Comparison of ENCODE assay signal across 9 cellular contexts in the genomic region with DNA sequence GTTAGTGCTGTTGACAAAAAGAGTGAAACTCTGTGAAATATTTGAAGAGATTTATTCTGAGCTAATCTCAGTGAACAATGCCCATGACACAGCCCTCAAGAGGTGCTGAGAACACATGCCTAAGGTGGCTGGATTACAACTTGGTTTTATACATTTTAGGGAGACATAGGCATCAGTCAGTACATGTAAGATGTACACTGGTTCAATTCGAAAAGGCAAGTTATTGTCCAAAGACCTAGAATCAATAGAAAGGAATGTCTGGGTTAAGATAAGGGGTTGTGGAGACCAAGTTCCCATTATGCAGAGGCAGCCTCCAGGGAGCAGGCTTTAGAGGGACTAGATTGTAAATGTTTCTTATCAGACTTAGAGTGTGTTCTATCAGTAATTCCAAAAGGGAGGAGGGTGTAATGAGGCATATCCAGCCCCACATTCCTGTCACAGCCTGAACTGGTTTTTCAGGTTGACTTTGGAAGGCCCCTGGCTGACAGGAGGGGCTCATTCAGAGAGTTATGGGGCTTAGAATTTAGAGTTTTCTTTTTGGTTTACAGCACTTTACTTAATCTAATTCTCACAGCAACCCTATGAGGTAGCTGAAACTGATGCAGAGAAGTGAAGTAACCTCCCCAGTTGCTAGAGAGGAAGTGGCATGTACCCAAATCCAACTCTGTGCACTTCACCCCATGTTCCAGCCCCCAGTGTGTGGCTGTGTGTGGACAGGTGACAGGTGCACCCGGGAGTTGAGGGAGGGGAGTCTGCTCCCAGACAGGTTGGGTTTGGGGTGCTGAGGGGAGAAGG. TPM values are rescaled to one million over a fixed set of nuclear protein-coding genes. Genes with fewer than 3 reads are reported as not detected.
A peak's percentile ranks its signal among the peaks of the same experiment; 100 is the strongest.
DNase-seq lines count a peak whose midpoint lies in the region; ATAC-seq and TF ChIP-seq lines count a peak whose summit lies in the region.
"Had no signal": no experiment of that assay in that cellular context is flagged by ENCODE, and none has a peak within 500 bp of the region (broad histone marks: within the 10 kb centered on the region; RNA-seq: fewer than 3 reads in every experiment).

No MANE protein-coding gene starts in this region.

- H3K27ac Mint-ChIP-seq in brain, result peak overlapping the region; percentile 83 to 96 (median 93)
- no peak overlapping the region for H3K27ac Mint-ChIP-seq in activated CD4-positive, alpha-beta memory T cell treated with anti-CD3 and anti-CD28 coated beads for 36 hours

- H3K36me3 ChIP-seq in mucosa of stomach (ENCODE audit: control insufficient read depth, insufficient read depth, low read length), result no peaks in the 10 kb centered on the region
- no peaks in the 10 kb centered on the region for H3K36me3 ChIP-seq in A673 (ENCODE audit: insufficient read depth, low read length, poor library complexity, severe bottlenecking)

- peak overlapping the region; percentile 51 for H3K9ac ChIP-seq in mucosa of stomach (ENCODE audit: low read length)

- peaks cover 34% of the 10 kb centered on the region for H3K4me1 Mint-ChIP-seq in brain
- H3K4me1 Mint-ChIP-seq in activated CD4-positive, alpha-beta memory T cell treated with anti-CD3 and anti-CD28 coated beads for 36 hours (ENCODE audit: low read depth), result no peaks in the 10 kb centered on the region

- H3K4me3 Mint-ChIP-seq in brain, result peak overlapping the region in 3 of 5 experiments; percentile 16 to 40 (median 37)
- H3K4me3 Mint-ChIP-seq in activated CD4-positive, alpha-beta memory T cell treated with anti-CD3 and anti-CD28 coated beads for 36 hours, result no peak overlapping the region

- H3K4me1 ChIP-seq in mucosa of stomach (ENCODE audit: control insufficient read depth, insufficient read depth, low read length), result peaks cover 51% of the 10 kb centered on the region
- H3K4me1 ChIP-seq in A673 (ENCODE audit: insufficient read depth, low read length, poor library complexity, severe bottlenecking), result peaks cover 19% of the 10 kb centered on the region

- peaks cover 6% of the 10 kb centered on the region for H3K27me3 Mint-ChIP-seq in brain
- peaks cover 16% of the 10 kb centered on the region for H3K27me3 Mint-ChIP-seq in activated CD4-positive, alpha-beta memory T cell treated with anti-CD3 and anti-CD28 coated beads for 36 hours

- DNase-seq in NCI-H1694 (lab: John Stamatoyannopoulos, UW) (no peak), DMS153 (lab: John Stamatoyannopoulos, UW) (no peak), A673 (ENCODE audit: low spot score) (no peak)
- no peak for DNase-seq in activated CD4-positive, alpha-beta memory T cell treated with anti-CD3 and anti-CD28 coated beads for 36 hours
- DNase-seq: NCI-H1694 treated with DMSO at 0.1 percent for 48 hours had no signal

- intact Hi-C loops in A673 (cut with micrococcal nuclease; ENCODE audit: unreplicated experiment), result no loop called here
- intact Hi-C loops in activated CD4-positive, alpha-beta memory T cell treated with anti-CD3 and anti-CD28 coated beads for 36 hours (cut with micrococcal nuclease), result no loop called here

- POLR2A ChIA-PET in A673 (lab: Charles Lee; ENCODE audit: low non-redundant PET), result interaction anchor here (0.5 to 0.6 kb wide), 2 partner anchors 18 to 55 kb away, joined by 3 read pairs; no protein-coding TSS in a partner anchor
- POLR2A ChIA-PET in activated CD4-positive, alpha-beta memory T cell treated with anti-CD3 and anti-CD28 coated beads for 36 hours (lab: Charles Lee), result no interaction called here

- peak; percentile 51 for ATAC-seq in HG03139 (IDR thresholded peaks at IDR 0.05; ENCODE audit: unreplicated experiment)

- no TSS peak for BruUV-seq in A673 (replicated peaks; lab: Mats Ljungman, UMichigan)

- peaks cover 0 to 6% (median 3%) of the 10 kb centered on the region in 5 experiments for H3K9me3 Mint-ChIP-seq in brain
- H3K9me3 Mint-ChIP-seq in activated CD4-positive, alpha-beta memory T cell treated with anti-CD3 and anti-CD28 coated beads for 36 hours, result no peaks in the 10 kb centered on the region

- H3K36me3 Mint-ChIP-seq in brain, result no peaks in the 10 kb centered on the region
- H3K36me3 Mint-ChIP-seq in activated CD4-positive, alpha-beta memory T cell treated with anti-CD3 and anti-CD28 coated beads for 36 hours, result no peaks in the 10 kb centered on the region

- H3K9me3 ChIP-seq in mucosa of stomach (ENCODE audit: control insufficient read depth, low read length), result no peaks in the 10 kb centered on the region
- H3K9me3 ChIP-seq in A673 (ENCODE audit: low read depth, low read length, poor library complexity, severe bottlenecking), result no peaks in the 10 kb centered on the region

- H3K27me3 ChIP-seq in mucosa of stomach (ENCODE audit: control insufficient read depth, insufficient read depth, low read length) (no peaks in the 10 kb centered on the region), A673 (replicated peaks; ENCODE audit: insufficient read depth, low read depth, low read length, poor library complexity) (no peaks in the 10 kb centered on the region)

- H3K4me3 ChIP-seq in mucosa of stomach (ENCODE audit: low read length) (no peak overlapping the region), A673 (ENCODE audit: low read depth, low read length, poor library complexity, severe bottlenecking) (no peak overlapping the region)

- peak overlapping the region; percentile 33; the same call in 1 of the 2 replicates for H3K27ac ChIP-seq in C4-2B
- H3K27ac ChIP-seq in A673 (ENCODE audit: low read depth, low read length, poor library complexity, severe bottlenecking), result no peak overlapping the region

- CTCF ChIA-PET in A673 (lab: Charles Lee), result no interaction called here
- CTCF ChIA-PET in activated CD4-positive, alpha-beta memory T cell treated with anti-CD3 and anti-CD28 coated beads for 36 hours (lab: Charles Lee), result interaction anchor here (0.6 kb wide), 2 partner anchors 381 to 1955 kb away, joined by 3 to 4 read pairs; a partner anchor contains a TSS

- TF ChIP-seq CTCF in C4-2B (conservative IDR thresholded peaks at IDR 0.05), result no peak
- no peak for TF ChIP-seq CTCF in brain (conservative IDR thresholded peaks at IDR 0.05)
- TF ChIP-seq CTCF in A673 (conservative IDR thresholded peaks at IDR 0.05; ENCODE audit: low read depth, low read length), result no peak

RNA-seq across cellular contexts. Expression of a gene that starts 28.3 kb away (rescaled TPM):
- 7.0 TPM for polyA plus RNA-seq in brain (ENCODE audit: insufficient read depth, low read depth, low replicate concordance)
- 45.1 and 46.8 TPM in 2 replicates for total RNA-seq in A673 (2021)
- under 1 TPM; 0.26 to 0.97 TPM for total RNA-seq in activated CD4-positive, alpha-beta memory T cell treated with anti-CD3 and anti-CD28 coated beads for 36 hours

Comparison
In these comparisons a context has a peak if more than half of its experiments do, and no peak if none do; other contexts are left out.
1. RNA of a gene that starts 28.3 kb away (total RNA-seq): 45.1 to 46.8 TPM in A673; 0.26 to 0.97 TPM in activated CD4-positive, alpha-beta memory T cell treated with anti-CD3 and anti-CD28 coated beads for 36 hours; every median in the first group is over 10 times any median in the second.